ENCODE assay signal across 18 cellular contexts in the genomic region with DNA sequence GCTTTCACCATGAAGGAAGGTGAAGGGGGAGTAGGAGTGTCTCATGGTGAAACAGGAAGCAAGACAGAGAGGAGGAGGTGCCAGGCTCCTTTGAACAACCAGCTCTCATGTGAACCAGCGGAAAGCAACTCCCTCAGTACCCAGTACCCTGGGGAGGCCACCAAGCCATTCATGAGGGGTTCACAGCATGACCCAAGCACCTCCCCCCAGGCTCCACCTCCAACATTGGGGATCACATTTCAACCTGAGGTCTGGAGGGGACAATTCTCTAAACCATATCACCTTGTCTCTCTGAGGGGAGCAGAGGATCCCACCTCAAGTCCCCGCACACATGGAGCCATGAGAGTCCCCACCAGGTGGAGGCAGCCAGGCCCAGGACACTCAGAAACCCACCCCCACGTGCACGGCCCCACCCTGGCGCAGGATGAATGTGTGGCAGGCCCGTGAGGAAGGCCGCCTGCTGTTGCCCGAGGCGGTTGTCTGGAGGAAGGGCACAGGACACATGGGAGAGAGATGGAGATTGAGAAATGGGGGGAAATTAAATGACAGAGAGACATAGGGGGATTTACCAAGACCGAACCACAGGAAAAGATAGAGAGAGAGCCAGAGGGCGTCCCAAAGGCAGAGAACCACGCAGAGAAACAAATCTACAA.
DNase-seq lines count a peak whose midpoint lies in the region; ATAC-seq and TF ChIP-seq lines count a peak whose summit lies in the region.
"Had no signal": no experiment of that assay in that cellular context is flagged by ENCODE, and none has a peak within 500 bp of the region (broad histone marks: within the 10 kb centered on the region; RNA-seq: fewer than 3 reads in every experiment).

No MANE protein-coding gene starts in this region.

- no peaks in the 10 kb centered on the region for H3K36me3 Mint-ChIP-seq in CD8-positive, alpha-beta T cell
- H3K36me3 Mint-ChIP-seq: CD8-positive, alpha-beta memory T cell had no signal

- H3K4me1 Mint-ChIP-seq in CD8-positive, alpha-beta T cell (ENCODE audit: low read depth): peaks cover 13% of the 10 kb centered on the region
- H3K4me1 Mint-ChIP-seq: activated CD4-positive, alpha-beta memory T cell treated with anti-CD3 and anti-CD28 coated beads, Interleukin-2, amount 10 ng/mL, durations not matched to agents 7 days and 5 days had no signal

- H3K27me3 Mint-ChIP-seq in CD8-positive, alpha-beta T cell (ENCODE audit: low read depth): peaks cover 18% of the 10 kb centered on the region

- no peak for TF ChIP-seq CTCF in CD8-positive, alpha-beta T cell (IDR thresholded peaks at IDR 0.05)

- H3K4me3 Mint-ChIP-seq in CD8-positive, alpha-beta T cell: peak overlapping the region; percentile 35
- H3K4me3 Mint-ChIP-seq: activated CD4-positive, alpha-beta memory T cell treated with anti-CD3 and anti-CD28 coated beads, Interleukin-2, amount 10 ng/mL, durations not matched to agents 7 days and 5 days; CD8-positive, alpha-beta memory T cell had no signal

- peak overlapping the region; percentile 75 for H3K27ac Mint-ChIP-seq in CD8-positive, alpha-beta T cell
- H3K27ac Mint-ChIP-seq: activated CD4-positive, alpha-beta memory T cell treated with anti-CD3 and anti-CD28 coated beads, Interleukin-2, amount 10 ng/mL, durations not matched to agents 7 days and 5 days; CD8-positive, alpha-beta memory T cell had no signal

- no peaks in the 10 kb centered on the region for H3K36me3 ChIP-seq in CD8-positive, alpha-beta T cell (ENCODE audit: insufficient read depth, low read length)
- H3K36me3 ChIP-seq in iPS-15b (ENCODE audit: control insufficient read depth, insufficient read depth, low read length): no peaks in the 10 kb centered on the region
- H3K36me3 ChIP-seq: prostate gland, suprapubic skin had no signal

- H3K4me3 ChIP-seq in CD8-positive, alpha-beta T cell (ENCODE audit: low read depth, low read length): no peak overlapping the region
- peak overlapping the region; percentile 32 for H3K4me3 ChIP-seq in iPS-15b (ENCODE audit: low read depth, low read length)
- H3K4me3 ChIP-seq: A549, prostate gland, suprapubic skin had no signal

- POLR2A ChIA-PET in CD8-positive, alpha-beta T cell (lab: Charles Lee): no interaction called here

- H3K9me3 Mint-ChIP-seq in CD8-positive, alpha-beta T cell: no peaks in the 10 kb centered on the region
- H3K9me3 Mint-ChIP-seq: activated CD4-positive, alpha-beta memory T cell treated with anti-CD3 and anti-CD28 coated beads, Interleukin-2, amount 10 ng/mL, durations not matched to agents 7 days and 5 days; CD8-positive, alpha-beta memory T cell had no signal

- CTCF ChIA-PET in CD8-positive, alpha-beta T cell (lab: Charles Lee): no interaction called here

- intact Hi-C loops in CD8-positive, alpha-beta T cell (cut with DNase I, micrococcal nuclease): no loop called here

- DNase-seq in SIG-M5 treated with dmso at 0.1 percent for 504 hours (lab: John Stamatoyannopoulos, UW; ENCODE audit: unreplicated experiment) (peak; percentile 10), SIG-M5 (lab: John Stamatoyannopoulos, UW) (no peak), NCI-H2171 treated with DMSO at 0.1 percent for 48 hours (lab: John Stamatoyannopoulos, UW) (peak; percentile 76), NOMO-1 treated with DMSO at 0.1 percent for 48 hours (lab: John Stamatoyannopoulos, UW; ENCODE audit: unreplicated experiment) (no peak), cortex of kidney (lab: John Stamatoyannopoulos, UW) (no peak)
- peak in 1 of 7 experiments; percentile 50 for DNase-seq in CD8-positive, alpha-beta T cell
- DNase-seq: activated CD4-positive, alpha-beta memory T cell treated with anti-CD3 and anti-CD28 coated beads, Interleukin-2, amount 10 ng/mL, durations not matched to agents 7 days and 5 days; activated effector memory CD4-positive, alpha-beta T cell treated with anti-CD3 and anti-CD28 coated beads, Interleukin-2, amount 50 U/mL, for 16 hours; CD8-positive, alpha-beta memory T cell; hippocampal formation; NCI-H187 treated with DMSO at 0.1 percent for 48 hours; NCI-H774 had no signal

- ATAC-seq in CD8-positive, alpha-beta T cell: peak; percentile 40
- ATAC-seq in GM18861 (IDR thresholded peaks at IDR 0.05; ENCODE audit: unreplicated experiment): no peak
- ATAC-seq: A549 had no signal

- no peak overlapping the region for H3K27ac ChIP-seq in CD8-positive, alpha-beta T cell (ENCODE audit: low read depth, low read length)
- H3K27ac ChIP-seq: A549, KMS-11, prostate gland, suprapubic skin had no signal

- H3K27me3 ChIP-seq in CD8-positive, alpha-beta T cell (ENCODE audit: insufficient read depth, low read length): no peaks in the 10 kb centered on the region
- peaks cover 3% of the 10 kb centered on the region for H3K27me3 ChIP-seq in iPS-15b (ENCODE audit: control insufficient read depth, insufficient read depth, low read length)

- H3K9ac ChIP-seq in iPS-15b (ENCODE audit: low read depth, low read length): peak overlapping the region; percentile 19
- H3K9ac ChIP-seq: KMS-11 had no signal

- no peaks in the 10 kb centered on the region for H3K9me3 ChIP-seq in CD8-positive, alpha-beta T cell (ENCODE audit: low read length)
- H3K9me3 ChIP-seq in iPS-15b (ENCODE audit: control insufficient read depth, insufficient read depth, low read length): no peaks in the 10 kb centered on the region
- H3K9me3 ChIP-seq: A549, prostate gland, suprapubic skin had no signal

- peaks cover 14% of the 10 kb centered on the region for H3K4me1 ChIP-seq in CD8-positive, alpha-beta T cell (ENCODE audit: insufficient read depth, low read length)
- peaks cover 12% of the 10 kb centered on the region for H3K4me1 ChIP-seq in iPS-15b (ENCODE audit: control insufficient read depth, insufficient read depth, low read length)
- H3K4me1 ChIP-seq: A549, prostate gland, suprapubic skin had no signal

Comparison
In these comparisons a context has a peak if more than half of its experiments do, and no peak if none do; other contexts are left out.
1. DNase-seq: peak in SIG-M5 treated with dmso at 0.1 percent for 504 hours (single experiment) and NCI-H2171 treated with DMSO at 0.1 percent for 48 hours (single experiment); none in SIG-M5 (single experiment), NOMO-1 treated with DMSO at 0.1 percent for 48 hours (single experiment) and cortex of kidney (single experiment).